ENCODE assay signal across 1 cellular context in the genomic region with DNA sequence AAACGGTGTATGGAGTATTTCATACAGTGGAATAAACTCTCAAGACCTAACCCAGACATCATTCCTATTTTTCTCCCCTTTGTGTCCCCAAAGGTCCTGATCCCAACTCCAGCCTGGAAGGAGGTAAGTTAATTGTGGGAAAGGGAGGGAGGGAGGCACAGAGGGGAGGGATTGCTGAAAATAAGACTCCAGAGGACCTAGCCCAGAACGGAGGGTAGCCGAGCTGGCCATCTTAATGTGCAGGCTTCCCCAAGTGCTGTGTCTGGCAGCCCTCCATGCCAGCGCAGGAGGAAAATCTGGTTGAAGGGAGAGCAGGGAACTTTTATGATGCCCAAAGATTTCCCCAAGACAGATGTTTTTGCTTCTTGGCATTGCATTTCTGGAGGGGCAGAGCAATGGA.
TF ChIP-seq lines count a peak whose summit lies in the region.

No MANE protein-coding gene starts in this region.

TF ChIP-seq in GM23338, 12 proteins besides CTCF, POLR2A, EP300 and RAD21:
- TF ChIP-seq, protein P1, sequence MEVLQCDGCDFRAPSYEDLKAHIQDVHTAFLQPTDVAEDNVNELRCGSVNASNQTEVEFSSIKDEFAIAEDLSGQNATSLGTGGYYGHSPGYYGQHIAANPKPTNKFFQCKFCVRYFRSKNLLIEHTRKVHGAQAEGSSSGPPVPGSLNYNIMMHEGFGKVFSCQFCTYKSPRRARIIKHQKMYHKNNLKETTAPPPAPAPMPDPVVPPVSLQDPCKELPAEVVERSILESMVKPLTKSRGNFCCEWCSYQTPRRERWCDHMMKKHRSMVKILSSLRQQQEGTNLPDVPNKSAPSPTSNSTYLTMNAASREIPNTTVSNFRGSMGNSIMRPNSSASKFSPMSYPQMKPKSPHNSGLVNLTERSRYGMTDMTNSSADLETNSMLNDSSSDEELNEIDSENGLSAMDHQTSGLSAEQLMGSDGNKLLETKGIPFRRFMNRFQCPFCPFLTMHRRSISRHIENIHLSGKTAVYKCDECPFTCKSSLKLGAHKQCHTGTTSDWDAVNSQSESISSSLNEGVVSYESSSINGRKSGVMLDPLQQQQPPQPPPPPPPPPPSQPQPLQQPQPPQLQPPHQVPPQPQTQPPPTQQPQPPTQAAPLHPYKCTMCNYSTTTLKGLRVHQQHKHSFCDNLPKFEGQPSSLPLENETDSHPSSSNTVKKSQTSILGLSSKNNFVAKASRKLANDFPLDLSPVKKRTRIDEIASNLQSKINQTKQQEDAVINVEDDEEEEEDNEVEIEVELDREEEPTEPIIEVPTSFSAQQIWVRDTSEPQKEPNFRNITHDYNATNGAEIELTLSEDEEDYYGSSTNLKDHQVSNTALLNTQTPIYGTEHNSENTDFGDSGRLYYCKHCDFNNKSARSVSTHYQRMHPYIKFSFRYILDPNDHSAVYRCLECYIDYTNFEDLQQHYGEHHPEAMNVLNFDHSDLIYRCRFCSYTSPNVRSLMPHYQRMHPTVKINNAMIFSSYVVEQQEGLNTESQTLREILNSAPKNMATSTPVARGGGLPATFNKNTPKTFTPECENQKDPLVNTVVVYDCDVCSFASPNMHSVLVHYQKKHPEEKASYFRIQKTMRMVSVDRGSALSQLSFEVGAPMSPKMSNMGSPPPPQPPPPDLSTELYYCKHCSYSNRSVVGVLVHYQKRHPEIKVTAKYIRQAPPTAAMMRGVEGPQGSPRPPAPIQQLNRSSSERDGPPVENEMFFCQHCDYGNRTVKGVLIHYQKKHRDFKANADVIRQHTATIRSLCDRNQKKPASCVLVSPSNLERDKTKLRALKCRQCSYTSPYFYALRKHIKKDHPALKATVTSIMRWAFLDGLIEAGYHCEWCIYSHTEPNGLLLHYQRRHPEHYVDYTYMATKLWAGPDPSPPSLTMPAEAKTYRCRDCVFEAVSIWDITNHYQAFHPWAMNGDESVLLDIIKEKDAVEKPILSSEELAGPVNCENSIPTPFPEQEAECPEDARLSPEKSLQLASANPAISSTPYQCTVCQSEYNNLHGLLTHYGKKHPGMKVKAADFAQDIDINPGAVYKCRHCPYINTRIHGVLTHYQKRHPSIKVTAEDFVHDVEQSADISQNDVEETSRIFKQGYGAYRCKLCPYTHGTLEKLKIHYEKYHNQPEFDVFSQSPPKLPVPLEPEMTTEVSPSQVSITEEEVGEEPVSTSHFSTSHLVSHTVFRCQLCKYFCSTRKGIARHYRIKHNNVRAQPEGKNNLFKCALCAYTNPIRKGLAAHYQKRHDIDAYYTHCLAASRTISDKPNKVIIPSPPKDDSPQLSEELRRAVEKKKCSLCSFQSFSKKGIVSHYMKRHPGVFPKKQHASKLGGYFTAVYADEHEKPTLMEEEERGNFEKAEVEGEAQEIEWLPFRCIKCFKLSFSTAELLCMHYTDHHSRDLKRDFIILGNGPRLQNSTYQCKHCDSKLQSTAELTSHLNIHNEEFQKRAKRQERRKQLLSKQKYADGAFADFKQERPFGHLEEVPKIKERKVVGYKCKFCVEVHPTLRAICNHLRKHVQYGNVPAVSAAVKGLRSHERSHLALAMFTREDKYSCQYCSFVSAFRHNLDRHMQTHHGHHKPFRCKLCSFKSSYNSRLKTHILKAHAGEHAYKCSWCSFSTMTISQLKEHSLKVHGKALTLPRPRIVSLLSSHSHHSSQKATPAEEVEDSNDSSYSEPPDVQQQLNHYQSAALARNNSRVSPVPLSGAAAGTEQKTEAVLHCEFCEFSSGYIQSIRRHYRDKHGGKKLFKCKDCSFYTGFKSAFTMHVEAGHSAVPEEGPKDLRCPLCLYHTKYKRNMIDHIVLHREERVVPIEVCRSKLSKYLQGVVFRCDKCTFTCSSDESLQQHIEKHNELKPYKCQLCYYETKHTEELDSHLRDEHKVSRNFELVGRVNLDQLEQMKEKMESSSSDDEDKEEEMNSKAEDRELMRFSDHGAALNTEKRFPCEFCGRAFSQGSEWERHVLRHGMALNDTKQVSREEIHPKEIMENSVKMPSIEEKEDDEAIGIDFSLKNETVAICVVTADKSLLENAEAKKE (CRISPR knock-in tag; IDR thresholded peaks at IDR 0.05), result no peak
- TF ChIP-seq ZNF114 (CRISPR knock-in tag; IDR thresholded peaks at IDR 0.05), result no peak
- no peak for TF ChIP-seq NANOG (IDR thresholded peaks at IDR 0.05; ENCODE audit: borderline replicate concordance)
- TF ChIP-seq, protein P2, sequence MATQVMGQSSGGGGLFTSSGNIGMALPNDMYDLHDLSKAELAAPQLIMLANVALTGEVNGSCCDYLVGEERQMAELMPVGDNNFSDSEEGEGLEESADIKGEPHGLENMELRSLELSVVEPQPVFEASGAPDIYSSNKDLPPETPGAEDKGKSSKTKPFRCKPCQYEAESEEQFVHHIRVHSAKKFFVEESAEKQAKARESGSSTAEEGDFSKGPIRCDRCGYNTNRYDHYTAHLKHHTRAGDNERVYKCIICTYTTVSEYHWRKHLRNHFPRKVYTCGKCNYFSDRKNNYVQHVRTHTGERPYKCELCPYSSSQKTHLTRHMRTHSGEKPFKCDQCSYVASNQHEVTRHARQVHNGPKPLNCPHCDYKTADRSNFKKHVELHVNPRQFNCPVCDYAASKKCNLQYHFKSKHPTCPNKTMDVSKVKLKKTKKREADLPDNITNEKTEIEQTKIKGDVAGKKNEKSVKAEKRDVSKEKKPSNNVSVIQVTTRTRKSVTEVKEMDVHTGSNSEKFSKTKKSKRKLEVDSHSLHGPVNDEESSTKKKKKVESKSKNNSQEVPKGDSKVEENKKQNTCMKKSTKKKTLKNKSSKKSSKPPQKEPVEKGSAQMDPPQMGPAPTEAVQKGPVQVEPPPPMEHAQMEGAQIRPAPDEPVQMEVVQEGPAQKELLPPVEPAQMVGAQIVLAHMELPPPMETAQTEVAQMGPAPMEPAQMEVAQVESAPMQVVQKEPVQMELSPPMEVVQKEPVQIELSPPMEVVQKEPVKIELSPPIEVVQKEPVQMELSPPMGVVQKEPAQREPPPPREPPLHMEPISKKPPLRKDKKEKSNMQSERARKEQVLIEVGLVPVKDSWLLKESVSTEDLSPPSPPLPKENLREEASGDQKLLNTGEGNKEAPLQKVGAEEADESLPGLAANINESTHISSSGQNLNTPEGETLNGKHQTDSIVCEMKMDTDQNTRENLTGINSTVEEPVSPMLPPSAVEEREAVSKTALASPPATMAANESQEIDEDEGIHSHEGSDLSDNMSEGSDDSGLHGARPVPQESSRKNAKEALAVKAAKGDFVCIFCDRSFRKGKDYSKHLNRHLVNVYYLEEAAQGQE (IDR thresholded peaks at IDR 0.05; ENCODE audit: unreplicated experiment), result no peak
- no peak for TF ChIP-seq POLR2AphosphoS5 (IDR thresholded peaks at IDR 0.05; ENCODE audit: low read depth)
- no peak for TF ChIP-seq EZH2phosphoT487 (IDR thresholded peaks at IDR 0.05; ENCODE audit: unreplicated experiment)
- no peak for TF ChIP-seq EZH2 (IDR thresholded peaks at IDR 0.05; ENCODE audit: low read depth, unreplicated experiment)
- TF ChIP-seq CREB1 (CRISPR knock-in tag; IDR thresholded peaks at IDR 0.05; ENCODE audit: low read depth), result no peak
- TF ChIP-seq JUNB (IDR thresholded peaks at IDR 0.05; ENCODE audit: unreplicated experiment), result no peak
TF ChIP-seq in GM23338: peak in this region for 0.
